Comparison of ENCODE assay signal across 9 cellular contexts in genomic region chr2:176188969-176189665, GRCh38. TPM values are rescaled to one million over a fixed set of nuclear protein-coding genes. Genes with fewer than 3 reads are reported as not detected.
A peak's percentile ranks its signal among the peaks of the same experiment; 100 is the strongest.
DNase-seq lines count a peak whose midpoint lies in the region; ATAC-seq and TF ChIP-seq lines count a peak whose summit lies in the region.
"Had no signal": no experiment of that assay in that cellular context is flagged by ENCODE, and none has a peak within 500 bp of the region (broad histone marks: within the 10 kb centered on the region; RNA-seq: fewer than 3 reads in every experiment).

No MANE protein-coding gene starts in this region.

- no peaks in the 10 kb centered on the region for H3K36me3 Mint-ChIP-seq in type B pancreatic cell

- H3K36me3 ChIP-seq in ascending aorta (no peaks in the 10 kb centered on the region), lower lobe of right lung (no peaks in the 10 kb centered on the region)

- ATAC-seq in lower lobe of right lung (peak; percentile 64 to 70), GM19324 (IDR thresholded peaks at IDR 0.05; ENCODE audit: low FRiP score, unreplicated experiment) (no peak)

- H3K27ac Mint-ChIP-seq in type B pancreatic cell: no peak overlapping the region

- no peaks in the 10 kb centered on the region for H3K9me3 ChIP-seq in ascending aorta
- H3K9me3 ChIP-seq in lower lobe of right lung: no peaks in the 10 kb centered on the region

- intact Hi-C loops in ascending aorta (cut with DNase I): loop anchor here (5.0 kb wide), 1 partner anchor 47 kb away; no protein-coding TSS in a partner anchor
- intact Hi-C loops in lower lobe of right lung (cut with DNase I): no loop called here

- H3K4me1 Mint-ChIP-seq in type B pancreatic cell (ENCODE audit: unreplicated experiment): peaks cover 10% of the 10 kb centered on the region

- H3K27ac ChIP-seq in ascending aorta (no peak overlapping the region), lower lobe of right lung (peak overlapping the region; percentile 75)

- no peaks in the 10 kb centered on the region for H3K9me3 Mint-ChIP-seq in type B pancreatic cell

- DNase-seq in activated CD8-positive, alpha-beta memory T cell treated with anti-CD3 and anti-CD28 coated beads for 24 hours: peak; percentile 60
- DNase-seq in activated CD8-positive, alpha-beta memory T cell treated with anti-CD3 and anti-CD28 coated beads, Interleukin-2, amount 50 U/mL, for 4 hours: no peak
- DNase-seq in ascending aorta (ENCODE audit: low spot score in 2 of 2): no peak
- DNase-seq in lower lobe of right lung: peak; percentile 52
- DNase-seq in type B pancreatic cell (ENCODE audit: extremely low spot score, unreplicated experiment): no peak
- no peak for DNase-seq in DMS 273 treated with DMSO at 0.1 percent for 48 hours (lab: John Stamatoyannopoulos, UW)
- DNase-seq in NCI-H2029 (lab: John Stamatoyannopoulos, UW): no peak
- DNase-seq: left cardiac atrium had no signal

- peak overlapping the region; percentile 87 for H3K4me3 Mint-ChIP-seq in type B pancreatic cell

- peaks cover 6% of the 10 kb centered on the region for H3K27me3 ChIP-seq in ascending aorta
- H3K27me3 ChIP-seq in lower lobe of right lung (ENCODE audit: low read depth): peaks cover 72% of the 10 kb centered on the region

- peaks cover 3 to 12% of the 10 kb centered on the region in 2 donors for H3K4me1 ChIP-seq in ascending aorta
- H3K4me1 ChIP-seq in lower lobe of right lung: peaks cover 27% of the 10 kb centered on the region

- peak overlapping the region; percentile 79 for H3K4me3 ChIP-seq in ascending aorta
- H3K4me3 ChIP-seq in lower lobe of right lung: peak overlapping the region; percentile 63

- peaks cover 86% of the 10 kb centered on the region for H3K27me3 Mint-ChIP-seq in type B pancreatic cell

- TF ChIP-seq CTCF in ascending aorta (IDR thresholded peaks at IDR 0.05) (no peak), lower lobe of right lung (IDR thresholded peaks at IDR 0.05) (no peak), type B pancreatic cell (conservative IDR thresholded peaks at IDR 0.05) (no peak)

RNA-seq across cellular contexts. Expression of gene HOXD1, which starts 0.6 kb away (rescaled TPM):
- 9.8 TPM for total RNA-seq in ascending aorta
- 3.4 TPM for total RNA-seq in lower lobe of right lung
- 7.7 TPM in 1 of 2 replicates, not detected in the other for total RNA-seq in type B pancreatic cell (ENCODE audit: low replicate concordance)

RNA-seq across cellular contexts. Expression of gene HOXD3, which starts 32.0 kb away (rescaled TPM):
- 8.6 TPM for total RNA-seq in ascending aorta
- total RNA-seq in lower lobe of right lung: 0.47 TPM
- 25.4 TPM in 1 of 2 replicates, not detected in the other for total RNA-seq in type B pancreatic cell (ENCODE audit: low replicate concordance)

RNA-seq across cellular contexts. Expression of gene HOXD4, which starts 37.8 kb away (rescaled TPM):
- total RNA-seq in ascending aorta (13.6 TPM), lower lobe of right lung (0.97 TPM), type B pancreatic cell (ENCODE audit: low replicate concordance) (37.0 TPM in 1 of 2 replicates, not detected in the other)

RNA-seq across cellular contexts. Expression of gene HOXD8, which starts 59.6 kb away (rescaled TPM):
- total RNA-seq in ascending aorta (19.8 TPM), lower lobe of right lung (2.3 TPM), type B pancreatic cell (ENCODE audit: low replicate concordance) (2.8 TPM in 1 of 2 replicates, not detected in the other)

Comparison
In these comparisons a context has a peak if more than half of its experiments do, and no peak if none do; other contexts are left out.
1. DNase-seq: peak in activated CD8-positive, alpha-beta memory T cell treated with anti-CD3 and anti-CD28 coated beads for 24 hours (single experiment) and lower lobe of right lung (single experiment); none in activated CD8-positive, alpha-beta memory T cell treated with anti-CD3 and anti-CD28 coated beads, Interleukin-2, amount 50 U/mL, for 4 hours (single experiment), ascending aorta (0 of 2), type B pancreatic cell (single experiment), DMS 273 treated with DMSO at 0.1 percent for 48 hours (single experiment) and NCI-H2029 (single experiment).